ENCODE assay signal across 1 cellular context in the genomic region with DNA sequence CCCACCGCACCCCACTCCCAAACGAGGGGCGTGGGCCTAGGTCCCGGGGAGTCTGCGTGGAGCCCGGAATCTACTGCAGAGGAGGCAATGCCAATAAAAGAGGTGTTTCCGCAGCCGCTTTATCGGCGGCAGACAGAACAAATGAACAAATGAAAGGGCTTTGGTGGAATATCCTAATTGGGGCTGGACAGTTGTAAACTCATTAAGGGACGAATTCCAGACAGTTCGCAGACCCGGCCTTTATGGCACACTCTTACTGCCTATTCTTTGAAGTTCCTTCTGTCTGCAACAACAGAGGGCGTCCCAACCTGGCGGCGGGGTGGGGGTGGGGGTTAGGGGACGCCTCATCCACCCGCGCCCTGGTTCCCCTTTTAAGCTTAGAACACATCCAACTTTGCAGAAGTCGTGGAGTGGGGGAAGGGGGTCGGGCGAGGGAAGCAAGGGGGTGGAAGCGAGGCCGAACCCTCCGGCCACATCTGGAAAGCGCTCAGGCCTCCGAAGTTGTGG.
TF ChIP-seq lines count a peak whose summit lies in the region.

No MANE protein-coding gene starts in this region.

TF ChIP-seq in liver, 16 proteins besides CTCF, POLR2A, EP300 and RAD21 (continued from another document):
- TF ChIP-seq, protein P1, sequence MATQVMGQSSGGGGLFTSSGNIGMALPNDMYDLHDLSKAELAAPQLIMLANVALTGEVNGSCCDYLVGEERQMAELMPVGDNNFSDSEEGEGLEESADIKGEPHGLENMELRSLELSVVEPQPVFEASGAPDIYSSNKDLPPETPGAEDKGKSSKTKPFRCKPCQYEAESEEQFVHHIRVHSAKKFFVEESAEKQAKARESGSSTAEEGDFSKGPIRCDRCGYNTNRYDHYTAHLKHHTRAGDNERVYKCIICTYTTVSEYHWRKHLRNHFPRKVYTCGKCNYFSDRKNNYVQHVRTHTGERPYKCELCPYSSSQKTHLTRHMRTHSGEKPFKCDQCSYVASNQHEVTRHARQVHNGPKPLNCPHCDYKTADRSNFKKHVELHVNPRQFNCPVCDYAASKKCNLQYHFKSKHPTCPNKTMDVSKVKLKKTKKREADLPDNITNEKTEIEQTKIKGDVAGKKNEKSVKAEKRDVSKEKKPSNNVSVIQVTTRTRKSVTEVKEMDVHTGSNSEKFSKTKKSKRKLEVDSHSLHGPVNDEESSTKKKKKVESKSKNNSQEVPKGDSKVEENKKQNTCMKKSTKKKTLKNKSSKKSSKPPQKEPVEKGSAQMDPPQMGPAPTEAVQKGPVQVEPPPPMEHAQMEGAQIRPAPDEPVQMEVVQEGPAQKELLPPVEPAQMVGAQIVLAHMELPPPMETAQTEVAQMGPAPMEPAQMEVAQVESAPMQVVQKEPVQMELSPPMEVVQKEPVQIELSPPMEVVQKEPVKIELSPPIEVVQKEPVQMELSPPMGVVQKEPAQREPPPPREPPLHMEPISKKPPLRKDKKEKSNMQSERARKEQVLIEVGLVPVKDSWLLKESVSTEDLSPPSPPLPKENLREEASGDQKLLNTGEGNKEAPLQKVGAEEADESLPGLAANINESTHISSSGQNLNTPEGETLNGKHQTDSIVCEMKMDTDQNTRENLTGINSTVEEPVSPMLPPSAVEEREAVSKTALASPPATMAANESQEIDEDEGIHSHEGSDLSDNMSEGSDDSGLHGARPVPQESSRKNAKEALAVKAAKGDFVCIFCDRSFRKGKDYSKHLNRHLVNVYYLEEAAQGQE (IDR thresholded peaks at IDR 0.05): no peak
- TF ChIP-seq RXRA (IDR thresholded peaks at IDR 0.05) (no peak), MAX (IDR thresholded peaks at IDR 0.05) (no peak), FOXA2 (IDR thresholded peaks at IDR 0.05) (no peak), GABPA (IDR thresholded peaks at IDR 0.05 in 1 of 2, conservative IDR thresholded peaks at IDR 0.05 in 1 of 2) (no peak), JUND (IDR thresholded peaks at IDR 0.05) (no peak), HNF4A (conservative IDR thresholded peaks at IDR 0.05) (no peak), FOXA1 (IDR thresholded peaks at IDR 0.05) (no peak), ZBTB33 (IDR thresholded peaks at IDR 0.05) (no peak), NR2F2 (IDR thresholded peaks at IDR 0.05) (no peak), HNF4G (IDR thresholded peaks at IDR 0.05) (no peak)
